15 cellular contexts compared by ENCODE assay signal in genomic region chr9:28720746-28721145, GRCh38.
DNase-seq lines count a peak whose midpoint lies in the region; ATAC-seq and TF ChIP-seq lines count a peak whose summit lies in the region.
"Had no signal": no experiment of that assay in that cellular context is flagged by ENCODE, and none has a peak within 500 bp of the region (broad histone marks: within the 10 kb centered on the region; RNA-seq: fewer than 3 reads in every experiment).

No MANE protein-coding gene starts in this region.

- POLR2A ChIA-PET in MCF 10A (lab: Yijun Ruan, JAX), result interaction anchor here (0.6 kb wide), 1 partner anchor 136 kb away, joined by 3 read pairs; no protein-coding TSS in a partner anchor
- POLR2A ChIA-PET in PC-3 (lab: Charles Lee; ENCODE audit: unreplicated experiment), result no interaction called here

- no peak overlapping the region for H3K4me3 Mint-ChIP-seq in MCF 10A (ENCODE audit: unreplicated experiment)
- no peak overlapping the region for H3K4me3 Mint-ChIP-seq in neural progenitor cell
- H3K4me3 Mint-ChIP-seq: B cell; CD8-positive, alpha-beta T cell had no signal

- H3K27me3 ChIP-seq in mammary epithelial cell (ENCODE audit: insufficient read depth, low read length) (no peaks in the 10 kb centered on the region), PC-3 (ENCODE audit: low read length) (no peaks in the 10 kb centered on the region), neural progenitor cell (no peaks in the 10 kb centered on the region)
- H3K27me3 ChIP-seq: BLaER1 treated with 17β-estradiol and CSF1 and Interleukin-3, amounts not matched to agents 10 nM and 100 nM had no signal

- H3K4me1 Mint-ChIP-seq in MCF 10A (ENCODE audit: insufficient read depth, unreplicated experiment) (no peaks in the 10 kb centered on the region), neural progenitor cell (no peaks in the 10 kb centered on the region)
- H3K4me1 Mint-ChIP-seq: B cell had no signal

- no peaks in the 10 kb centered on the region for H3K4me1 ChIP-seq in mammary epithelial cell (ENCODE audit: insufficient read depth, low read length)
- H3K4me1 ChIP-seq in PC-3 (ENCODE audit: insufficient read depth, low read length), result no peaks in the 10 kb centered on the region
- H3K4me1 ChIP-seq in neural progenitor cell, result peaks cover 5% of the 10 kb centered on the region
- H3K4me1 ChIP-seq: BLaER1 treated with 17β-estradiol and CSF1 and Interleukin-3, amounts not matched to agents 10 nM and 100 nM; HAP-1 had no signal

- peak; percentile 72 for ATAC-seq in PC-3
- ATAC-seq: CD8-positive, alpha-beta T cell had no signal

- 100% methylated on average over 1 of the region's 1 CpG for WGBS in mammary epithelial cell (ENCODE audit: low coverage, missing lambda C conversion rate)

- H3K9me3 ChIP-seq in mammary epithelial cell (replicated peaks; ENCODE audit: insufficient read depth, low read length) (no peaks in the 10 kb centered on the region), PC-3 (ENCODE audit: low read length) (no peaks in the 10 kb centered on the region), neural progenitor cell (ENCODE audit: low read depth) (no peaks in the 10 kb centered on the region)
- H3K9me3 ChIP-seq: BLaER1 treated with 17β-estradiol and CSF1 and Interleukin-3, amounts not matched to agents 10 nM and 100 nM; HAP-1 had no signal

- in situ Hi-C loops in mammary epithelial cell (cut with MboI; ENCODE audit: low sequenced_read_pairs in 2 of 2), result no loop called here

- no peaks in the 10 kb centered on the region for H3K9me2 ChIP-seq in PC-3 (replicated peaks; ENCODE audit: low read length)

- H3K79me2 ChIP-seq in mammary epithelial cell (ENCODE audit: insufficient read depth, low read length) (no peaks in the 10 kb centered on the region), PC-3 (ENCODE audit: low read length) (no peaks in the 10 kb centered on the region), neural progenitor cell (ENCODE audit: low read depth) (no peaks in the 10 kb centered on the region)

- BruUV-seq in mammary epithelial cell (replicated peaks; lab: Mats Ljungman, UMichigan) (no TSS peak), MCF 10A (replicated peaks; lab: Mats Ljungman, UMichigan) (no TSS peak), PC-3 (replicated peaks; lab: Mats Ljungman, UMichigan) (no TSS peak)

- dilution Hi-C loops in mammary epithelial cell (cut with HindIII; ENCODE audit: low sequenced_read_pairs), result no loop called here

- H3K27ac Mint-ChIP-seq in MCF 10A (ENCODE audit: low read depth, unreplicated experiment) (no peak overlapping the region), neural progenitor cell (no peak overlapping the region)
- H3K27ac Mint-ChIP-seq: B cell; CD8-positive, alpha-beta T cell had no signal

- no peak for TF ChIP-seq CTCF in mammary epithelial cell (conservative IDR thresholded peaks at IDR 0.05 in 1 of 2, IDR thresholded peaks at IDR 0.05 in 1 of 2; ENCODE audit: extremely low read depth in 1 of 2, insufficient read depth in 1 of 2, low read depth in 1 of 2, low read length in 2 of 2)
- TF ChIP-seq CTCF in MCF 10A (IDR thresholded peaks at IDR 0.05; ENCODE audit: unreplicated experiment), result no peak
- no peak for TF ChIP-seq CTCF in PC-3 (conservative IDR thresholded peaks at IDR 0.05; ENCODE audit: low read depth, low read length)
- no peak for TF ChIP-seq CTCF in neural progenitor cell (IDR thresholded peaks at IDR 0.05)

- H3K27me3 Mint-ChIP-seq in MCF 10A (ENCODE audit: insufficient read depth, unreplicated experiment) (no peaks in the 10 kb centered on the region), neural progenitor cell (ENCODE audit: insufficient read depth, low read depth) (no peaks in the 10 kb centered on the region)
- H3K27me3 Mint-ChIP-seq: B cell had no signal

- H2AFZ ChIP-seq in mammary epithelial cell (ENCODE audit: low read depth, low read length) (no peak overlapping the region), PC-3 (ENCODE audit: low read length) (no peak overlapping the region), neural progenitor cell (replicated peaks) (no peak overlapping the region)
- H2AFZ ChIP-seq: GM23248 had no signal

- peak; percentile 33 for DNase-seq in mammary epithelial cell
- DNase-seq in MCF 10A (ENCODE audit: unreplicated experiment), result no peak
- DNase-seq in PC-3, result peak; percentile 41
- DNase-seq in foreskin melanocyte, result peak; percentile 52
- no peak for DNase-seq in NCI-H2196 (lab: John Stamatoyannopoulos, UW; ENCODE audit: unreplicated experiment)
- DNase-seq in NCI-H510A treated with DMSO at 0.1 percent for 48 hours (lab: John Stamatoyannopoulos, UW), result no peak
- DNase-seq in neural progenitor cell (ENCODE audit: low spot score), result no peak
- DNase-seq: CD8-positive, alpha-beta T cell; COR-L47; GDM1; GM23248 had no signal

- H3K9ac ChIP-seq in mammary epithelial cell (ENCODE audit: insufficient read depth, low read length), result no peak overlapping the region
- H3K9ac ChIP-seq in PC-3 (ENCODE audit: low read length), result no peak overlapping the region
- H3K9ac ChIP-seq in neural progenitor cell, result no peak overlapping the region
- H3K9ac ChIP-seq: BLaER1 treated with 17β-estradiol and CSF1 and Interleukin-3, amounts not matched to agents 10 nM and 100 nM; GM23248 had no signal

- intact Hi-C loops in mammary epithelial cell (cut with micrococcal nuclease) (no loop called here), MCF 10A (cut with micrococcal nuclease) (no loop called here), PC-3 (cut with micrococcal nuclease) (no loop called here)

- H3F3A ChIP-seq in PC-3 (ENCODE audit: low read length, unreplicated experiment), result no peaks in the 10 kb centered on the region
- H3F3A ChIP-seq in neural progenitor cell (ENCODE audit: low read depth), result no peaks in the 10 kb centered on the region

- H3K36me3 Mint-ChIP-seq in MCF 10A (ENCODE audit: insufficient read depth, unreplicated experiment) (no peaks in the 10 kb centered on the region), neural progenitor cell (no peaks in the 10 kb centered on the region)
- H3K36me3 Mint-ChIP-seq: CD8-positive, alpha-beta T cell had no signal

- H3K4me3 ChIP-seq in mammary epithelial cell (replicated peaks in 1 of 3; ENCODE audit: insufficient read depth in 1 of 3, low read depth in 2 of 3, low read length in 3 of 3) (no peak overlapping the region), PC-3 (ENCODE audit: low read length) (no peak overlapping the region), neural progenitor cell (no peak overlapping the region)
- H3K4me3 ChIP-seq: BLaER1 treated with 17β-estradiol and CSF1 and Interleukin-3, amounts not matched to agents 10 nM and 100 nM; GM23248; HAP-1 had no signal

- no peaks in the 10 kb centered on the region for H3K36me3 ChIP-seq in mammary epithelial cell (ENCODE audit: insufficient read depth, low read length)
- H3K36me3 ChIP-seq in PC-3 (ENCODE audit: low read depth, low read length), result no peaks in the 10 kb centered on the region
- no peaks in the 10 kb centered on the region for H3K36me3 ChIP-seq in neural progenitor cell
- H3K36me3 ChIP-seq: BLaER1 treated with 17β-estradiol and CSF1 and Interleukin-3, amounts not matched to agents 10 nM and 100 nM; HAP-1 had no signal

- H3K4me2 ChIP-seq in mammary epithelial cell (ENCODE audit: insufficient read depth, low read depth, low read length) (no peak overlapping the region), PC-3 (ENCODE audit: low read length) (no peak overlapping the region), neural progenitor cell (no peak overlapping the region)
- H3K4me2 ChIP-seq: BLaER1 treated with 17β-estradiol and CSF1 and Interleukin-3, amounts not matched to agents 10 nM and 100 nM had no signal

- CTCF ChIA-PET in mammary epithelial cell (lab: Charles Lee; ENCODE audit: low non-redundant PET) (no interaction called here), MCF 10A (lab: Yijun Ruan, JAX) (no interaction called here), PC-3 (lab: Charles Lee) (no interaction called here)

- H3K9me3 Mint-ChIP-seq in MCF 10A (ENCODE audit: unreplicated experiment), result no peaks in the 10 kb centered on the region
- H3K9me3 Mint-ChIP-seq in neural progenitor cell, result no peaks in the 10 kb centered on the region

- no peak overlapping the region for H3K27ac ChIP-seq in mammary epithelial cell (ENCODE audit: insufficient read depth, low read depth, low read length)
- no peak overlapping the region for H3K27ac ChIP-seq in PC-3 (ENCODE audit: low read length)
- H3K27ac ChIP-seq in neural progenitor cell, result no peak overlapping the region
- H3K27ac ChIP-seq: 22Rv1; BLaER1 treated with 17β-estradiol and CSF1 and Interleukin-3, amounts not matched to agents 10 nM and 100 nM; GM23248 had no signal

- H4K20me1 ChIP-seq in mammary epithelial cell (ENCODE audit: insufficient read depth, low read length), result no peaks in the 10 kb centered on the region
- no peaks in the 10 kb centered on the region for H4K20me1 ChIP-seq in PC-3 (ENCODE audit: low read length)
- H4K20me1 ChIP-seq in neural progenitor cell (ENCODE audit: low read depth), result no peaks in the 10 kb centered on the region
- H4K20me1 ChIP-seq: BLaER1 treated with 17β-estradiol and CSF1 and Interleukin-3, amounts not matched to agents 10 nM and 100 nM had no signal

Comparison
In these comparisons a context has a peak if more than half of its experiments do, and no peak if none do; other contexts are left out.
1. DNase-seq: peak in mammary epithelial cell (single experiment), PC-3 (single experiment) and foreskin melanocyte (single experiment); none in MCF 10A (single experiment), NCI-H2196 (single experiment), NCI-H510A treated with DMSO at 0.1 percent for 48 hours (single experiment) and neural progenitor cell (single experiment).